ENCODE assay signal across 14 cellular contexts in the genomic region with DNA sequence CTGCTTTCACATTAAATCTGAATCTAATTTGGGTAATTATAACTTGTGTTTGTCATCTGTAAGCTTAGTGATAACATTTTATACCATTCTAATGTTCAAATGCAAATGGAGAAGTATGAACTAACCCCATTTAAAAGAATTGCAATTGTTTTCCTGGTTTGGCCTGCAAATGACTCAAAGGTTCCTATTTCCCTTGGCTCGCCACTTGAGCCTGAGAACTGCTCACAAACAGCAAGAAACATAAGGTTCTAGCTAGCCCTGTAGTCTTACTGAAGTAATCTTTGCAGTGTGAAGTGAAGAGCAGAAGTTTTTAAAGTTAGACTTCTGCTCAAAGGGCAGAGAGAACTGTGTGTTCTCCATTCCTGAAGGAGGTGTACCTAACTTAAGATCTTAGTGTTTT.
"Had no signal": no experiment of that assay in that cellular context is flagged by ENCODE, and none has a peak within 500 bp of the region (broad histone marks: within the 10 kb centered on the region; RNA-seq: fewer than 3 reads in every experiment).

No MANE protein-coding gene starts in this region.

- H3K4me1 ChIP-seq: esophagus squamous epithelium, gastrocnemius medialis had no signal

- H3K27me3 Mint-ChIP-seq: activated B cell treated with CpG ODN at 0.5 μM for 24 hours; activated CD4-positive, alpha-beta T cell treated with anti-CD3 and anti-CD28 coated beads, Interleukin-2, amount 10 ng/mL, durations not matched to agents 7 days and 5 days; brain; type B pancreatic cell had no signal

- H3K27ac ChIP-seq: esophagus squamous epithelium, gastrocnemius medialis, ovary, skin epidermis had no signal

- H3K27me3 ChIP-seq: esophagus squamous epithelium, gastrocnemius medialis, ovary had no signal

- H3K9me3 ChIP-seq: esophagus squamous epithelium, gastrocnemius medialis, ovary had no signal

- H3K9me3 Mint-ChIP-seq: activated B cell treated with CpG ODN at 0.5 μM for 24 hours; activated CD4-positive, alpha-beta T cell treated with anti-CD3 and anti-CD28 coated beads, Interleukin-2, amount 10 ng/mL, durations not matched to agents 7 days and 5 days; brain; type B pancreatic cell had no signal

- H3K4me1 Mint-ChIP-seq: activated B cell treated with CpG ODN at 0.5 μM for 24 hours; activated CD4-positive, alpha-beta T cell treated with anti-CD3 and anti-CD28 coated beads, Interleukin-2, amount 10 ng/mL, durations not matched to agents 7 days and 5 days; neural crest cell had no signal

- H3K36me3 ChIP-seq: ovary had no signal

- ATAC-seq: gastrocnemius medialis, SK-N-SH treated with all-trans-retinoic acid at 6 μM for 48 hours had no signal

- H3K27ac Mint-ChIP-seq: activated B cell treated with CpG ODN at 0.5 μM for 24 hours; activated CD4-positive, alpha-beta T cell treated with anti-CD3 and anti-CD28 coated beads, Interleukin-2, amount 10 ng/mL, durations not matched to agents 7 days and 5 days; brain; type B pancreatic cell had no signal

- H3K4me3 Mint-ChIP-seq: activated B cell treated with CpG ODN at 0.5 μM for 24 hours; activated CD4-positive, alpha-beta T cell treated with anti-CD3 and anti-CD28 coated beads, Interleukin-2, amount 10 ng/mL, durations not matched to agents 7 days and 5 days; brain; neural crest cell; type B pancreatic cell had no signal

- H3K4me3 ChIP-seq: esophagus squamous epithelium, gastrocnemius medialis, ovary, skin epidermis had no signal

- DNase-seq: activated B cell treated with CpG ODN at 0.5 μM for 24 hours; activated CD4-positive, alpha-beta T cell treated with anti-CD3 and anti-CD28 coated beads, Interleukin-2, amount 10 ng/mL, durations not matched to agents 7 days and 5 days; activated T-cell treated with anti-CD3 and anti-CD28 coated beads, Interleukin-2, amount 50 U/mL, for 1 hour; cerebellar nuclear complex; esophagus squamous epithelium; gastrocnemius medialis; kidney; ovary; substantia nigra had no signal
